23 cellular contexts compared by ENCODE assay signal in the genomic region with DNA sequence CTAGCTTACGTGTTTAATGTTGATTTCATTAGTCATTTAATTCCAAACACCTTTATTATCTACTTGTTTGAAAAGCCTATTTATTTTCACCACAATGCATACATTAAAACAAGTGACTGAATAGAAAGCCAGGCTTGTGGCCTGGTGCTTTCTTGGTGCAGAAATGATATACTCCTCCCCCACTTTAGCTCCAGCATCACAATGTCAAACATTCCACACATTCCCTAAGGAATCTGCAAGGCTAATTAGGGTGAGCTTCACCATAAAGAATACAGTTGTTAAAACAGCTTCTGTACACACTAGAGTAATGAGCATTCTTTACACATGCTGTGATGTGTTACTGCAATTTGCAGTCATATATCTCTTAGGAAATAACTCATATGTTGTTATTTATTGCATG.
A peak's percentile ranks its signal among the peaks of the same experiment; 100 is the strongest.
DNase-seq lines count a peak whose midpoint lies in the region; ATAC-seq, FAIRE-seq and TF ChIP-seq lines count a peak whose summit lies in the region.
"Had no signal": no experiment of that assay in that cellular context is flagged by ENCODE, and none has a peak within 500 bp of the region (broad histone marks: within the 10 kb centered on the region; RNA-seq: fewer than 3 reads in every experiment).

No MANE protein-coding gene starts in this region.

- POLR2A ChIA-PET in AG04449 (lab: Yijun Ruan, JAX), result no interaction called here

- no peak for FAIRE-seq in D721Med (lab: Jason Lieb, UNC)
- FAIRE-seq: bronchial epithelial cell, H54 had no signal

- no peak overlapping the region for H2BK120ac ChIP-seq in mesendoderm (ENCODE audit: low read depth, low read length)

- 32% methylated on average over 1 of the region's 1 CpG; no CpG with 5 or more reads in 1 of the 2 experiments for WGBS in endodermal cell (ENCODE audit: insufficient coverage in 1 of 2, insufficient read length in 1 of 2), 2 experiments
- WGBS in mesendoderm (ENCODE audit: extremely low coverage, insufficient coverage, low lambda C conversion rate), result no CpG with 5 or more reads among the region's 1 CpG

- no peak overlapping the region for H3K4me2 ChIP-seq in mesendoderm (ENCODE audit: low read length)

- H3K79me1 ChIP-seq in mesendoderm (ENCODE audit: low read length), result no peaks in the 10 kb centered on the region

- H3K27ac Mint-ChIP-seq in endodermal cell, result peak overlapping the region; percentile 86
- H3K27ac Mint-ChIP-seq: activated naive CD4-positive, alpha-beta T cell treated with anti-CD3 and anti-CD28 coated beads, Interleukin-2, amount 10 ng/mL, durations not matched to agents 7 days and 5 days; effector memory CD8-positive, alpha-beta T cell; stimulated activated effector memory CD8-positive, alpha-beta T cell treated with anti-CD3 and anti-CD28 coated beads, Interleukin-12 subunit alpha, Interleukin-12 subunit beta, amount 100 ng/mL, for 72 hours; T-helper 17 cell had no signal

- H3K27me3 ChIP-seq in HUES6 (ENCODE audit: control insufficient read depth, insufficient read depth, low read length) (no peaks in the 10 kb centered on the region), endodermal cell (ENCODE audit: control insufficient read depth, insufficient read depth, low read length, poor library complexity, severe bottlenecking) (no peaks in the 10 kb centered on the region), mesendoderm (ENCODE audit: insufficient read depth, low read length, poor library complexity) (no peaks in the 10 kb centered on the region)
- H3K27me3 ChIP-seq: gastrocnemius medialis, right lobe of liver, upper lobe of right lung had no signal

- no peak for TF ChIP-seq CTCF in AG04449 (IDR thresholded peaks at IDR 0.05; ENCODE audit: insufficient read depth, low read length, missing control alignments)
- no peak for TF ChIP-seq CTCF in endodermal cell (conservative IDR thresholded peaks at IDR 0.05)
- TF ChIP-seq CTCF in D721Med (IDR thresholded peaks at IDR 0.05; ENCODE audit: insufficient read depth, missing control alignments), result no peak

- no peak overlapping the region for H3K4me3 Mint-ChIP-seq in endodermal cell
- H3K4me3 Mint-ChIP-seq: activated naive CD4-positive, alpha-beta T cell treated with anti-CD3 and anti-CD28 coated beads, Interleukin-2, amount 10 ng/mL, durations not matched to agents 7 days and 5 days; effector memory CD8-positive, alpha-beta T cell; stimulated activated effector memory CD8-positive, alpha-beta T cell treated with anti-CD3 and anti-CD28 coated beads, Interleukin-12 subunit alpha, Interleukin-12 subunit beta, amount 100 ng/mL, for 72 hours; T-helper 17 cell had no signal

- no peaks in the 10 kb centered on the region for H3K27me3 Mint-ChIP-seq in endodermal cell (ENCODE audit: insufficient read depth)
- H3K27me3 Mint-ChIP-seq: activated naive CD4-positive, alpha-beta T cell treated with anti-CD3 and anti-CD28 coated beads, Interleukin-2, amount 10 ng/mL, durations not matched to agents 7 days and 5 days; effector memory CD8-positive, alpha-beta T cell; T-helper 17 cell had no signal

- ATAC-seq in GM21390 (IDR thresholded peaks at IDR 0.05; ENCODE audit: unreplicated experiment) (no peak), left lobe of liver (no peak), HG03135 (IDR thresholded peaks at IDR 0.05; ENCODE audit: unreplicated experiment) (no peak)
- ATAC-seq: effector memory CD8-positive, alpha-beta T cell; gastrocnemius medialis; left cardiac atrium; right lobe of liver; stimulated activated effector memory CD8-positive, alpha-beta T cell treated with anti-CD3 and anti-CD28 coated beads, Interleukin-12 subunit alpha, Interleukin-12 subunit beta, amount 100 ng/mL, for 72 hours; T-helper 17 cell; upper lobe of right lung had no signal

- no peak overlapping the region for H3K23ac ChIP-seq in mesendoderm (ENCODE audit: low read length)

- CTCF ChIA-PET in AG04449 (lab: Yijun Ruan, JAX), result interaction anchor here (0.9 to 1.2 kb wide), 4 partner anchors 9 to 976 kb away, joined by 3 to 6 read pairs (median 4); no protein-coding TSS in a partner anchor

- no peaks in the 10 kb centered on the region for H3K79me2 ChIP-seq in mesendoderm (ENCODE audit: control insufficient read depth, insufficient read depth, low read length)

- H3K4me3 ChIP-seq in AG04449 (ENCODE audit: low read depth, low read length), result no peak overlapping the region
- H3K4me3 ChIP-seq in HUES6 (ENCODE audit: low read depth, low read length), result peak overlapping the region; percentile 32; the same call in 1 of the 2 replicates
- H3K4me3 ChIP-seq in endodermal cell (ENCODE audit: low read length), result peak overlapping the region; percentile 21
- H3K4me3 ChIP-seq in mesendoderm (ENCODE audit: low read length), result no peak overlapping the region
- H3K4me3 ChIP-seq: gastrocnemius medialis, right lobe of liver, upper lobe of right lung had no signal

- no peaks in the 10 kb centered on the region for H3K9me3 Mint-ChIP-seq in endodermal cell
- H3K9me3 Mint-ChIP-seq: activated naive CD4-positive, alpha-beta T cell treated with anti-CD3 and anti-CD28 coated beads, Interleukin-2, amount 10 ng/mL, durations not matched to agents 7 days and 5 days had no signal

- H3K18ac ChIP-seq in mesendoderm (ENCODE audit: low read length), result no peak overlapping the region

- H2AK5ac ChIP-seq in mesendoderm (ENCODE audit: low read length), result no peak overlapping the region

- H3K4me1 ChIP-seq in HUES6 (ENCODE audit: control insufficient read depth, insufficient read depth, low read length) (peaks cover 38% of the 10 kb centered on the region), endodermal cell (ENCODE audit: control insufficient read depth, insufficient read depth, low read length) (peaks cover 16% of the 10 kb centered on the region), mesendoderm (ENCODE audit: control insufficient read depth, low read depth, low read length) (no peaks in the 10 kb centered on the region)
- H3K4me1 ChIP-seq: gastrocnemius medialis, right lobe of liver, upper lobe of right lung had no signal

- H3K56ac ChIP-seq in mesendoderm (ENCODE audit: low read length), result no peak overlapping the region

- H3K9ac ChIP-seq in HUES6 (ENCODE audit: low read length), result peak overlapping the region; percentile 50
- no peak overlapping the region for H3K9ac ChIP-seq in endodermal cell (ENCODE audit: extremely low read depth, low read length, poor library complexity, severe bottlenecking)
- H3K9ac ChIP-seq in mesendoderm (ENCODE audit: low read length), result no peak overlapping the region

- peak overlapping the region; percentile 82 for H3K27ac ChIP-seq in HUES6 (ENCODE audit: low read depth, low read length)
- H3K27ac ChIP-seq in endodermal cell (ENCODE audit: low read depth, low read length), result peak overlapping the region; percentile 45
- H3K27ac ChIP-seq in mesendoderm (ENCODE audit: low read depth, low read length), result no peak overlapping the region
- H3K27ac ChIP-seq: gastrocnemius medialis, right lobe of liver, upper lobe of right lung had no signal

- H3K9me3 ChIP-seq in HUES6 (ENCODE audit: control insufficient read depth, insufficient read depth, low read depth, low read length) (no peaks in the 10 kb centered on the region), endodermal cell (ENCODE audit: control insufficient read depth, low read length) (no peaks in the 10 kb centered on the region)
- H3K9me3 ChIP-seq: gastrocnemius medialis, right lobe of liver, upper lobe of right lung had no signal

- H3K36me3 Mint-ChIP-seq in endodermal cell (ENCODE audit: low read depth), result no peaks in the 10 kb centered on the region
- H3K36me3 Mint-ChIP-seq: activated naive CD4-positive, alpha-beta T cell treated with anti-CD3 and anti-CD28 coated beads, Interleukin-2, amount 10 ng/mL, durations not matched to agents 7 days and 5 days; stimulated activated effector memory CD8-positive, alpha-beta T cell treated with anti-CD3 and anti-CD28 coated beads, Interleukin-12 subunit alpha, Interleukin-12 subunit beta, amount 100 ng/mL, for 72 hours had no signal

- H4K8ac ChIP-seq in mesendoderm (ENCODE audit: low read depth, low read length), result no peak overlapping the region

- no peak overlapping the region for H2BK15ac ChIP-seq in mesendoderm (replicated peaks; ENCODE audit: low read depth)

- H3K4ac ChIP-seq in mesendoderm (ENCODE audit: low read depth, low read length), result no peak overlapping the region

- peaks cover 34% of the 10 kb centered on the region for H3K4me1 Mint-ChIP-seq in endodermal cell
- H3K4me1 Mint-ChIP-seq: activated naive CD4-positive, alpha-beta T cell treated with anti-CD3 and anti-CD28 coated beads, Interleukin-2, amount 10 ng/mL, durations not matched to agents 7 days and 5 days; stimulated activated effector memory CD8-positive, alpha-beta T cell treated with anti-CD3 and anti-CD28 coated beads, Interleukin-12 subunit alpha, Interleukin-12 subunit beta, amount 100 ng/mL, for 72 hours; T-helper 17 cell had no signal

- no peak overlapping the region for H4K5ac ChIP-seq in mesendoderm (ENCODE audit: low read length)

- DNase-seq in AG04449 (ENCODE audit: low read depth, low spot score), result peak; percentile 45
- DNase-seq in endodermal cell, result no peak
- peak; percentile 94 for DNase-seq in mesendoderm
- DNase-seq in D721Med (ENCODE audit: insufficient read length, low spot score), result no peak
- DNase-seq in left lobe of liver (ENCODE audit: low spot score), result no peak
- DNase-seq: activated CD4-positive, alpha-beta T cell treated with anti-CD3 and anti-CD28 coated beads for 1 hour; activated CD8-positive, alpha-beta memory T cell treated with anti-CD3 and anti-CD28 coated beads, Interleukin-2, amount 50 U/mL, for 48 hours; activated naive CD4-positive, alpha-beta T cell treated with anti-CD3 and anti-CD28 coated beads, Interleukin-2, amount 10 ng/mL, durations not matched to agents 7 days and 5 days; effector memory CD8-positive, alpha-beta T cell; gastrocnemius medialis; left cardiac atrium; NCI-H1930; NCI-H526 treated with DMSO at 0.1 percent for 48 hours; right lobe of liver; RPMI8226; T-helper 17 cell; upper lobe of right lung had no signal

- H3K36me3 ChIP-seq in HUES6 (ENCODE audit: control insufficient read depth, insufficient read depth, low read length) (no peaks in the 10 kb centered on the region), endodermal cell (ENCODE audit: control insufficient read depth, insufficient read depth, low read length) (no peaks in the 10 kb centered on the region), mesendoderm (ENCODE audit: control insufficient read depth, insufficient read depth, low read length) (no peaks in the 10 kb centered on the region)
- H3K36me3 ChIP-seq: gastrocnemius medialis, right lobe of liver, upper lobe of right lung had no signal

- H2BK5ac ChIP-seq in mesendoderm (ENCODE audit: low read length), result no peak overlapping the region

Comparison
In these comparisons a context has a peak if more than half of its experiments do, and no peak if none do; other contexts are left out.
1. DNase-seq: peak in AG04449 (single experiment) and mesendoderm (single experiment); none in endodermal cell (single experiment), D721Med (single experiment) and left lobe of liver (single experiment).
2. H3K4me3 ChIP-seq: peak in HUES6 (single experiment) and endodermal cell (single experiment); none in AG04449 (single experiment) and mesendoderm (single experiment).